13 cellular contexts compared by ENCODE assay signal in the genomic region with DNA sequence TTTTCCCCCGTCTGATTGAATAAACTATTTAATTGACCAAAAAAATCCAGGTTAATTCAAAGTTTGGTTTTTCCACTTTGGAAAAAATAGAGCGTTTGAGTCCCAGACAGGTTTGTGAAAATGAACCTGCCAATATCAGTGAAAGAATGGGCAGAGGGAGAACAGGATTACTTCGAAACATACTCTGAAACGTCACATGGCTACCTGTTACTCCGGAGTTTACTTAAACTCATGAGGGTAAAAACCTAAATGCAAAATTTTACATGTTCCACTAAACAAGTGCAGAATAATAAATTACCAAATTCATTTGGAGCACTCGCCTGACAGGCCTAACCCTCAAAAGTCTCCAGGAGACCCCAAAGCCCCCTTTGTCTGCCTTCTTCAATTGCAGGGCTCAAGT.
"Had no signal": no experiment of that assay in that cellular context is flagged by ENCODE, and none has a peak within 500 bp of the region (broad histone marks: within the 10 kb centered on the region; RNA-seq: fewer than 3 reads in every experiment).

No MANE protein-coding gene starts in this region.

- H3K4me1 ChIP-seq: breast epithelium, right atrium auricular region had no signal

- DNase-seq: activated CD4-positive, alpha-beta T cell treated with anti-CD3 and anti-CD28 coated beads, Interleukin-2, amount 50 U/mL, for 48 hours; activated CD8-positive, alpha-beta memory T cell treated with anti-CD3 and anti-CD28 coated beads, Interleukin-2, amount 10 ng/mL, durations not matched to agents 7 days and 5 days; activated effector memory CD4-positive, alpha-beta T cell treated with Interleukin-2 at 50 U/mL for 16 hours; activated T-cell treated with anti-CD3 and anti-CD28 coated beads, Interleukin-2, amount 50 U/mL, for 24 hours; anterior cingulate cortex; heart right ventricle; thyroid gland had no signal

- ATAC-seq: activated CD4-positive, CD25-positive, alpha-beta regulatory T cell treated with anti-CD3 and anti-CD28 coated beads, Interleukin-2, amount 50 U/mL, for 24 hours; activated CD8-positive, alpha-beta memory T cell treated with anti-CD3 and anti-CD28 coated beads, Interleukin-2, amount 10 ng/mL, durations not matched to agents 7 days and 5 days had no signal

- H3K27ac ChIP-seq: breast epithelium, neutrophil, skin epidermis, thyroid gland had no signal

- H3K9me3 ChIP-seq: breast epithelium, heart right ventricle, neutrophil, right atrium auricular region, thyroid gland had no signal

- H3K36me3 ChIP-seq: breast epithelium, heart right ventricle, neutrophil, right atrium auricular region, thyroid gland had no signal

- H3K4me3 ChIP-seq: breast epithelium, skin epidermis, thyroid gland had no signal

- H3K27me3 ChIP-seq: right atrium auricular region had no signal

- FAIRE-seq: frontal cortex had no signal
